ENCODE assay signal across 10 cellular contexts in the genomic region with DNA sequence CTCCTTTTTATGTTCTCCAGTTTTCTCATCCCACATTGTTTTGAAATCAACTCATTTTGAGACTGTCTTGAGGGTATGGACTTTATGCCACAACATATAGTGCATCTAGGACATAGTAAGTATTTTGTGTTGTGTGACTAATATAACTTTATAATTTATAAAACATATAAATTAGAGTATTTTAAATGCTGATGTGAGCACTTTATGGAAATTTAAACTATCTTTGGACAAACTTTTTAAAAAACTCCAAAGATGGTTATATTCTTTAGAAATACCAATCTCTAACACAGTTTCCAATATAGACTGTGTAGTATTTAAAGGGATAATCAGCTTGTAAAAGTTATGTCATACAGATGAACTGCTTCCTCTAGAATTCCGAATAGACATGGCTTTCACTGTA.
"Had no signal": no experiment of that assay in that cellular context is flagged by ENCODE, and none has a peak within 500 bp of the region (broad histone marks: within the 10 kb centered on the region; RNA-seq: fewer than 3 reads in every experiment).

No MANE protein-coding gene starts in this region.

- H2AFZ ChIP-seq: GM23338 had no signal

- H3K4me2 ChIP-seq: GM23338 had no signal

- H3K9me3 ChIP-seq: HAP-1 had no signal

- DNase-seq: GM23248, GOT3, H7, H9, HCEC 1CT, HFFc6 had no signal

- H3K9ac ChIP-seq: GM23248 had no signal

- FAIRE-seq: H1 had no signal

- ATAC-seq: GM23338, HCT116 had no signal

- H3K27ac ChIP-seq: GM23248 had no signal

- H3K36me3 ChIP-seq: HAP-1 had no signal

- H3K4me3 ChIP-seq: GM23248, GM23338, HAP-1 had no signal

- H3K4me1 ChIP-seq: HAP-1 had no signal
